Comparison of ENCODE assay signal across 9 cellular contexts in the genomic region with DNA sequence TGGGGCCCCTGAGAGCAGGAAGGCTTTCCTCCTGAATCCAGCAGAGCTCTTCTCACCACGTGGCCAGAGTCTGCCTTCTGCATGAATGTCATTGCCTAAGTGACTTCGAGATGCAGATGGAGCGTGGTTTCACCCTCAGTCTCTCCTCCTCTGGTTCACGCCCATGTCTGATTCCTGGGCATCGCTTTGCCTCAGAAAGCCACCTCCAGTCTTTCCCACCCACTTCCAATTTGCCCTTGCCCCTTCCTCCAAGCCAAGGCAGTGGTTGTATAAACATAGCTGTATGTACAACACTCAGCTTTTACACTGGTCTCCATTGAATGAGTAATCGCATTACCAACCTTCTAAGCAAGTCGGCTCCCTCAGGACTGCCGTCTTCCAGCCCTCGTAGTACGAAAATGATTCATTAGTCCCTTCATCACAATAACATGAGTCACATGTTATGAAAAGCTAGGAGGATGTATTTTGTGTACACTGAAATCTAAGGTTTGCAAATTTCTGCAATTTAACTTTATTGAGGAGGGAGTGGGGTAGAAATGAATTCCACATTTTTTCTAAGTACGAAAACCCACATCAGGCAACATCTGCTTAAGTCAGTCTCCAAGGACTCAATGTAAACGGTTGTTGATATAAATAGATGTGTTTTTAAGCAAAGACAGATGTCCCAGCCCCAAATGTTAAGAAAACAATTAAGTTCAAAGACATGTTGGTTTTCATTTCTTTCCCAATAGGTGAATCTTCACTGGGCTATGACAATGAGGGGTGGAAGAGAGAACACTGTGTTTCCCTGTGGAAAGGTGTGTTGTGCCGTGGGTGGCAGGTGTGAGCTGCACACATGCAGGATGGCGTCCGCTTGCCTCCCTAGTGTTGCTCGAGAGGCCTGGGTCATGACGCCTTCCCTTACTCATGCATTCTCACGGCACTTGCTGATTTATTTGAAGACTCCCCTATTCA. TPM values are rescaled to one million over a fixed set of nuclear protein-coding genes. Genes with fewer than 3 reads are reported as not detected.
A peak's percentile ranks its signal among the peaks of the same experiment; 100 is the strongest.
DNase-seq lines count a peak whose midpoint lies in the region; ATAC-seq and TF ChIP-seq lines count a peak whose summit lies in the region.
"Had no signal": no experiment of that assay in that cellular context is flagged by ENCODE, and none has a peak within 500 bp of the region (broad histone marks: within the 10 kb centered on the region; RNA-seq: fewer than 3 reads in every experiment).

No MANE protein-coding gene starts in this region.

- no peak overlapping the region for H3K4me3 Mint-ChIP-seq in CD4-positive, alpha-beta T cell

- no peak for TF ChIP-seq POLR2A in body of pancreas (IDR thresholded peaks at IDR 0.05)

- no peak overlapping the region for H3K27ac Mint-ChIP-seq in CD4-positive, alpha-beta T cell

- POLR2A ChIA-PET in CD4-positive, alpha-beta T cell (lab: Charles Lee), result no interaction called here

- DNase-seq in AG20443 (ENCODE audit: low spot score) (peak; percentile 81), body of pancreas (peak in 1 of 4 donors; percentile 25), myocyte (ENCODE audit: low read depth) (peak; percentile 74), NCI-H1694 treated with DMSO at 0.1 percent for 48 hours (lab: John Stamatoyannopoulos, UW) (no peak), head of caudate nucleus (no peak), SKM-1 (lab: John Stamatoyannopoulos, UW; ENCODE audit: unreplicated experiment) (no peak)
- no peak for DNase-seq in CD4-positive, alpha-beta T cell

- CTCF ChIA-PET in CD4-positive, alpha-beta T cell (lab: Charles Lee), result interaction anchor here (0.6 kb wide), 1 partner anchor 240 kb away, joined by 3 read pairs; no protein-coding TSS in a partner anchor

- ATAC-seq in HG02885 (IDR thresholded peaks at IDR 0.05; ENCODE audit: poor library complexity, unreplicated experiment) (peak; percentile 63), body of pancreas (peak; percentile 52)
- ATAC-seq in CD4-positive, alpha-beta T cell (ENCODE audit: poor library complexity), result no peak

- peaks cover 2% of the 10 kb centered on the region for H3K9me3 Mint-ChIP-seq in CD4-positive, alpha-beta T cell

- H3K9me3 ChIP-seq in body of pancreas, result no peaks in the 10 kb centered on the region
- H3K9me3 ChIP-seq in CD4-positive, alpha-beta T cell (ENCODE audit: control insufficient read depth, low read length), result no peaks in the 10 kb centered on the region
- H3K9me3 ChIP-seq: uterus had no signal

- no peak for TF ChIP-seq CTCF in body of pancreas (IDR thresholded peaks at IDR 0.05)
- TF ChIP-seq CTCF in CD4-positive, alpha-beta T cell (IDR thresholded peaks at IDR 0.05), result no peak

- H3K4me1 Mint-ChIP-seq in CD4-positive, alpha-beta T cell (ENCODE audit: low read depth), result peaks cover 10% of the 10 kb centered on the region

- H3K27ac ChIP-seq in body of pancreas, result peak overlapping the region in 2 of 4 donors; percentile 9 to 39
- no peak overlapping the region for H3K27ac ChIP-seq in CD4-positive, alpha-beta T cell (ENCODE audit: low read depth, low read length)

- peaks cover 4% of the 10 kb centered on the region for H3K4me1 ChIP-seq in body of pancreas

- H3K4me3 ChIP-seq in body of pancreas, result no peak overlapping the region
- H3K4me3 ChIP-seq: uterus had no signal

- H3K36me3 ChIP-seq in body of pancreas (replicated peaks in 1 of 2; ENCODE audit: insufficient read depth in 1 of 2, low read depth in 2 of 2), result no peaks in the 10 kb centered on the region
- H3K36me3 ChIP-seq: uterus had no signal

- WGBS in body of pancreas, 2 donors, result 67 to 73% methylated on average over 18 of the region's 18 CpGs

- no peaks in the 10 kb centered on the region for H3K36me3 Mint-ChIP-seq in CD4-positive, alpha-beta T cell (ENCODE audit: low read depth)

- intact Hi-C loops in body of pancreas (cut with DNase I) (no loop called here), head of caudate nucleus (cut with DNase I) (no loop called here)
- intact Hi-C loops in CD4-positive, alpha-beta T cell (cut with DNase I, micrococcal nuclease), result no loop called here

- H3K27me3 Mint-ChIP-seq in CD4-positive, alpha-beta T cell, result no peaks in the 10 kb centered on the region

- no peaks in the 10 kb centered on the region for H3K27me3 ChIP-seq in body of pancreas
- no peaks in the 10 kb centered on the region for H3K27me3 ChIP-seq in CD4-positive, alpha-beta T cell (ENCODE audit: control insufficient read depth, insufficient read depth, low read length)
- H3K27me3 ChIP-seq: uterus had no signal

RNA-seq across cellular contexts. Expression of a gene that starts 32.3 kb away (rescaled TPM):
- total RNA-seq in body of pancreas (10 to 100 TPM; 17.9 to 25.7 TPM), myocyte (4.3 and 8.2 TPM in 2 replicates)
- 6.6 TPM for polyA plus RNA-seq in myocyte (2012)
- 10 to 100 TPM; 11.4 to 13.9 TPM for total RNA-seq in CD4-positive, alpha-beta T cell

Comparison
In these comparisons a context has a peak if more than half of its experiments do, and no peak if none do; other contexts are left out.
1. DNase-seq: peak in AG20443 (single experiment) and myocyte (single experiment); none in NCI-H1694 treated with DMSO at 0.1 percent for 48 hours (single experiment), CD4-positive, alpha-beta T cell (0 of 10), head of caudate nucleus (0 of 42) and SKM-1 (single experiment).